In genomic region chr5:37769840-37770239, GRCh38 we compare ENCODE assay signal across 23 cellular contexts.
"Had no signal": no experiment of that assay in that cellular context is flagged by ENCODE, and none has a peak within 500 bp of the region (broad histone marks: within the 10 kb centered on the region; RNA-seq: fewer than 3 reads in every experiment).

No MANE protein-coding gene starts in this region.

- H3K4me3 ChIP-seq: body of pancreas, cardiac muscle cell, heart right ventricle, pancreas, psoas muscle, thoracic aorta, upper lobe of left lung had no signal

- H3K36me3 ChIP-seq: cardiac muscle cell, heart right ventricle, pancreas, thoracic aorta, upper lobe of left lung had no signal

- DNase-seq: activated CD4-positive, alpha-beta T cell treated with anti-CD3 and anti-CD28 coated beads, Interleukin-2, amount 10 ng/mL, durations not matched to agents 24 days and 14 days; activated CD8-positive, alpha-beta memory T cell treated with anti-CD3 and anti-CD28 coated beads, Interleukin-2, amount 10 ng/mL, durations not matched to agents 7 days and 5 days; activated CD8-positive, alpha-beta T cell treated with anti-CD3 and anti-CD28 coated beads for 36 hours; activated effector memory CD4-positive, alpha-beta T cell treated with anti-CD3 and anti-CD28 coated beads, Interleukin-2, amount 50 U/mL, for 16 hours; activated naive CD4-positive, alpha-beta T cell treated with anti-CD3 and anti-CD28 coated beads, Interleukin-2, amount 10 ng/mL, durations not matched to agents 7 days and 5 days; activated T-cell treated with anti-CD3 and anti-CD28 coated beads for 4 hours; amygdala; body of pancreas; foreskin fibroblast; heart right ventricle; natural killer cell; pancreas; psoas muscle; right cardiac atrium; stimulated activated CD4-positive, alpha-beta T cell treated with anti-CD3 and anti-CD28 coated beads, Interleukin-4, amount 100 ng/mL, for 1 hour; stimulated activated naive CD4-positive, alpha-beta T cell; upper lobe of left lung had no signal

- ATAC-seq: activated CD4-positive, CD25-positive, alpha-beta regulatory T cell treated with anti-CD3 and anti-CD28 coated beads, Interleukin-2, amount 50 U/mL, for 24 hours; activated CD8-positive, alpha-beta memory T cell treated with anti-CD3 and anti-CD28 coated beads, Interleukin-2, amount 10 ng/mL, durations not matched to agents 7 days and 5 days; activated CD8-positive, alpha-beta T cell treated with anti-CD3 and anti-CD28 coated beads for 36 hours; body of pancreas; heart right ventricle; natural killer cell; pancreas; psoas muscle; right cardiac atrium had no signal

- H3K4me1 ChIP-seq: body of pancreas, heart right ventricle, pancreas, psoas muscle, upper lobe of left lung had no signal

- H3K27ac ChIP-seq: body of pancreas, cardiac muscle cell, heart right ventricle, pancreas, psoas muscle, thoracic aorta, upper lobe of left lung, VCaP had no signal

- FAIRE-seq: endometrium, keratinocyte, pancreas had no signal

- H3K9me3 ChIP-seq: body of pancreas, pancreas, thoracic aorta had no signal

- H3K27me3 ChIP-seq: body of pancreas, cardiac muscle cell, heart right ventricle, pancreas, upper lobe of left lung had no signal
